In the genomic region with DNA sequence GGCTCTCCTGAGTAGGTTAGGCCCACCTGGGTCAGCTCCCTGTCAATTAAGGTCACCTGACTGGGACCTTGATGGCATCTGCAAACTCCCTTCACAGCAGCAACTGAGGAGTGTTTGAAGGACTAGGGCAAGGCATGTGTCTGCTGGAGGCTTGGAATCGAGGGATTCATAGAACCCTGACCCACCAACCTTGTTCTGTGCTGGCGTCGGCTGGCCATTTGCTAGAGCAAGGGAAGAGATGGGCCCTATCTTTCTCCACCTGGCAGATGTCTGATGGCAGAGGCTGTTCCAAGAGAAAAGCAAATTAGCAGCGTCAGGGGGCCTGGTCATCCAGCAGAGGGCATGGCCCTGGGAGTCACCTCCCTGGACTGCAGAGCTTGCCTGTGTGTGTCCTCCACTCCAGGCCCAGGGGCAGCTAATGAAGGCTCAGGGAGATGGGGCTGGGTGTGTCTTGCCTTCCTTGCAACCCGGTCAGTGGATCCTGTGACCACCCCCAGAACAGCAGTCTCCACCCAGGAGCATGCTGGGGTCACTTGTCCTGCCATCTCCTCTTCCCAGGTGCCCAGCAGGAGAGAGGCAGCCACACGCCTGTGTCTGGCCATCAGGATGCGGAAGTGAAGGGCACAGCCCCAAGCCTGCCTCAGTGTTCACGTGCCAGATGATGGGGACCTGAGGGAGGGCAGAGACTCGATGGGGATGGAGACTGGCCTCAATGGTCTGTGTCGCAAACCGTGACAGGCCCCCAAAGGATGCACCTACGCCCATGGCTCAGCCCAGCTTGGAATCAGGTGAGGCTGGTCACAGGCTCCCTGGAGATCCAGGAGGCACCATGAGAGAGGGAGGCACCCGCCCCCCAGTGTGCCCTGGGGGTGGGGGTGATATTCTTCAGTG, we compare ENCODE assay signal across 21 cellular contexts. TPM values are rescaled to one million over a fixed set of nuclear protein-coding genes. Genes with fewer than 3 reads are reported as not detected.
DNase-seq lines count a peak whose midpoint lies in the region; ATAC-seq and TF ChIP-seq lines count a peak whose summit lies in the region.
"Had no signal": no experiment of that assay in that cellular context is flagged by ENCODE, and none has a peak within 500 bp of the region (broad histone marks: within the 10 kb centered on the region; RNA-seq: fewer than 3 reads in every experiment).

No MANE protein-coding gene starts in this region.

- H3K4me1 Mint-ChIP-seq in activated naive CD8-positive, alpha-beta T cell treated with anti-CD3 and anti-CD28 coated beads, Interleukin-2, amount 10 ng/mL, durations not matched to agents 7 days and 5 days = peaks cover 8% of the 10 kb centered on the region
- H3K4me1 Mint-ChIP-seq in activated naive CD8-positive, alpha-beta T cell treated with anti-CD3 and anti-CD28 coated beads, Interleukin-2, amount 50 U/mL, for 24 hours = peaks cover 13% of the 10 kb centered on the region
- H3K4me1 Mint-ChIP-seq in T-helper 17 cell = peaks cover 12% of the 10 kb centered on the region
- H3K4me1 Mint-ChIP-seq in mesothelial cell of epicardium = peaks cover 3% of the 10 kb centered on the region

- intact Hi-C loops in transverse colon (cut with DNase I; ENCODE audit: low total_unique reads) = no loop called here

- TF ChIP-seq POLR2A in transverse colon (IDR thresholded peaks at IDR 0.05) = no peak

- H3K36me3 Mint-ChIP-seq in activated naive CD8-positive, alpha-beta T cell treated with anti-CD3 and anti-CD28 coated beads, Interleukin-2, amount 10 ng/mL, durations not matched to agents 7 days and 5 days = no peaks in the 10 kb centered on the region
- no peaks in the 10 kb centered on the region for H3K36me3 Mint-ChIP-seq in activated naive CD8-positive, alpha-beta T cell treated with anti-CD3 and anti-CD28 coated beads, Interleukin-2, amount 50 U/mL, for 24 hours (ENCODE audit: low read depth)
- no peaks in the 10 kb centered on the region for H3K36me3 Mint-ChIP-seq in T-helper 17 cell (ENCODE audit: low read depth)
- H3K36me3 Mint-ChIP-seq in mesothelial cell of epicardium = no peaks in the 10 kb centered on the region
- H3K36me3 Mint-ChIP-seq: IgD-negative memory B cell had no signal

- H3K36me3 ChIP-seq in transverse colon = no peaks in the 10 kb centered on the region
- H3K36me3 ChIP-seq: pancreas had no signal

- no peaks in the 10 kb centered on the region for H3K27me3 ChIP-seq in transverse colon
- H3K27me3 ChIP-seq: pancreas had no signal

- TF ChIP-seq CTCF in mesothelial cell of epicardium (IDR thresholded peaks at IDR 0.05; ENCODE audit: unreplicated experiment) = no peak
- no peak for TF ChIP-seq CTCF in transverse colon (IDR thresholded peaks at IDR 0.05)

- TF ChIP-seq EP300 in transverse colon (IDR thresholded peaks at IDR 0.05; ENCODE audit: low read depth) = no peak

- no peaks in the 10 kb centered on the region for H3K4me1 ChIP-seq in transverse colon
- H3K4me1 ChIP-seq: pancreas had no signal

- H3K9me3 Mint-ChIP-seq in activated naive CD8-positive, alpha-beta T cell treated with anti-CD3 and anti-CD28 coated beads, Interleukin-2, amount 10 ng/mL, durations not matched to agents 7 days and 5 days = no peaks in the 10 kb centered on the region
- H3K9me3 Mint-ChIP-seq in activated naive CD8-positive, alpha-beta T cell treated with anti-CD3 and anti-CD28 coated beads, Interleukin-2, amount 50 U/mL, for 24 hours = peaks cover 4% of the 10 kb centered on the region
- no peaks in the 10 kb centered on the region for H3K9me3 Mint-ChIP-seq in mesothelial cell of epicardium
- H3K9me3 Mint-ChIP-seq: CD4-positive, alpha-beta T cell had no signal

- no peak overlapping the region for H3K4me3 ChIP-seq in transverse colon
- H3K4me3 ChIP-seq: pancreas had no signal

- H3K27ac ChIP-seq in transverse colon = no peak overlapping the region
- H3K27ac ChIP-seq: pancreas had no signal

- in situ Hi-C loops in transverse colon (cut with MboI; ENCODE audit: low pct_ligation_motif_present in 1 of 4, low pct_unique_long_range_greater_than_20kb in 1 of 4, low sequenced_read_pairs in 3 of 4) = no loop called here

- ATAC-seq in activated naive CD8-positive, alpha-beta T cell treated with anti-CD3 and anti-CD28 coated beads, Interleukin-2, amount 10 ng/mL, durations not matched to agents 7 days and 5 days (ENCODE audit: low read depth) = no peak
- ATAC-seq in activated naive CD8-positive, alpha-beta T cell treated with anti-CD3 and anti-CD28 coated beads, Interleukin-2, amount 50 U/mL, for 24 hours = no peak
- ATAC-seq in T-helper 17 cell = no peak
- ATAC-seq: pancreas had no signal

- no peaks in the 10 kb centered on the region for H3K9me3 ChIP-seq in T-helper 17 cell (ENCODE audit: control insufficient read depth, low read length, poor library complexity, severe bottlenecking)
- no peaks in the 10 kb centered on the region for H3K9me3 ChIP-seq in transverse colon
- H3K9me3 ChIP-seq: pancreas had no signal

- H3K27me3 Mint-ChIP-seq in activated naive CD8-positive, alpha-beta T cell treated with anti-CD3 and anti-CD28 coated beads, Interleukin-2, amount 10 ng/mL, durations not matched to agents 7 days and 5 days = no peaks in the 10 kb centered on the region
- no peaks in the 10 kb centered on the region for H3K27me3 Mint-ChIP-seq in activated naive CD8-positive, alpha-beta T cell treated with anti-CD3 and anti-CD28 coated beads, Interleukin-2, amount 50 U/mL, for 24 hours
- H3K27me3 Mint-ChIP-seq in T-helper 17 cell (peaks cover 3% of the 10 kb centered on the region), mesothelial cell of epicardium (ENCODE audit: low read depth) (peaks cover 12% of the 10 kb centered on the region)

- no peak overlapping the region for H3K27ac Mint-ChIP-seq in activated naive CD8-positive, alpha-beta T cell treated with anti-CD3 and anti-CD28 coated beads, Interleukin-2, amount 10 ng/mL, durations not matched to agents 7 days and 5 days
- H3K27ac Mint-ChIP-seq in activated naive CD8-positive, alpha-beta T cell treated with anti-CD3 and anti-CD28 coated beads, Interleukin-2, amount 50 U/mL, for 24 hours = no peak overlapping the region
- H3K27ac Mint-ChIP-seq in T-helper 17 cell = peak overlapping the region; percentile 59
- H3K27ac Mint-ChIP-seq in mesothelial cell of epicardium = no peak overlapping the region
- H3K27ac Mint-ChIP-seq: activated T-helper 2 cell treated with anti-CD3 and anti-CD28 coated beads, Interferon-gamma antibody, Interleukin-2, Interleukin-4, amounts not matched to agents 10 μg/mL and 5 μg/mL and 100 μg/mL, durations not matched to agents 14 hours and 24 hours and 36 hours; CD4-positive, alpha-beta T cell; IgD-negative memory B cell had no signal

- peak; percentile 9 for DNase-seq in activated naive CD8-positive, alpha-beta T cell treated with anti-CD3 and anti-CD28 coated beads, Interleukin-2, amount 10 ng/mL, durations not matched to agents 7 days and 5 days
- DNase-seq in activated naive CD8-positive, alpha-beta T cell treated with anti-CD3 and anti-CD28 coated beads, Interleukin-2, amount 50 U/mL, for 24 hours = no peak
- DNase-seq in T-helper 17 cell (no peak), mesothelial cell of epicardium (ENCODE audit: low spot score in 2 of 2, unreplicated experiment in 2 of 2) (peak; percentile 5 to 29), transverse colon (peak; percentile 5), NCI-H446 (lab: John Stamatoyannopoulos, UW) (no peak), NCI-H1092 treated with DMSO at 0.1 percent for 48 hours (lab: John Stamatoyannopoulos, UW) (no peak)
- DNase-seq in stimulated activated CD4-positive, alpha-beta T cell treated with anti-CD3 and anti-CD28 coated beads, Interleukin-12 subunit alpha, Interleukin-12 subunit beta, amount 100 ng/mL, for 4 hours = no peak
- DNase-seq: DMS153; kidney; NCI-H1417 treated with DMSO at 0.1 percent for 48 hours; NCI-H2107; NCI-H510A; stimulated activated CD4-positive, alpha-beta T cell treated with anti-CD3 and anti-CD28 coated beads, Interleukin-1b, Interleukin-23, amount 100 ng/mL, for 48 hours had no signal

- POLR2A ChIA-PET in activated naive CD8-positive, alpha-beta T cell treated with anti-CD3 and anti-CD28 coated beads, Interleukin-2, amount 10 ng/mL, durations not matched to agents 7 days and 5 days (lab: Charles Lee) = no interaction called here

- H3K4me3 Mint-ChIP-seq in activated naive CD8-positive, alpha-beta T cell treated with anti-CD3 and anti-CD28 coated beads, Interleukin-2, amount 10 ng/mL, durations not matched to agents 7 days and 5 days = no peak overlapping the region
- H3K4me3 Mint-ChIP-seq in activated naive CD8-positive, alpha-beta T cell treated with anti-CD3 and anti-CD28 coated beads, Interleukin-2, amount 50 U/mL, for 24 hours = no peak overlapping the region
- no peak overlapping the region for H3K4me3 Mint-ChIP-seq in T-helper 17 cell
- H3K4me3 Mint-ChIP-seq in mesothelial cell of epicardium = no peak overlapping the region
- H3K4me3 Mint-ChIP-seq: CD4-positive, alpha-beta T cell had no signal

- 81% methylated on average over 12 of the region's 13 CpGs; no CpG with 5 or more reads in 1 of the 2 donors for whole genome bisulfite sequencing in transverse colon (ENCODE audit: low coverage in 1 of 2), 2 donors

RNA-seq across cellular contexts. Expression of a gene that starts 53.9 kb away (rescaled TPM):
- total RNA-seq in activated naive CD8-positive, alpha-beta T cell treated with anti-CD3 and anti-CD28 coated beads, Interleukin-2, amount 10 ng/mL, durations not matched to agents 7 days and 5 days = 1 to 10 TPM; 1.1 to 1.4 TPM
- not detected for total RNA-seq in T-helper 17 cell
- total RNA-seq in mesothelial cell of epicardium = 0.16 TPM in 1 of 3 replicates, not detected in the others
- total RNA-seq in transverse colon = not detected
- total RNA-seq: G401, kidney, lung microvascular endothelial cell, temporal lobe had no signal

Comparison
In these comparisons a context has a peak if more than half of its experiments do, and no peak if none do; other contexts are left out.
1. DNase-seq: peak in activated naive CD8-positive, alpha-beta T cell treated with anti-CD3 and anti-CD28 coated beads, Interleukin-2, amount 10 ng/mL, durations not matched to agents 7 days and 5 days (single experiment), mesothelial cell of epicardium (2 of 2) and transverse colon (single experiment); none in activated naive CD8-positive, alpha-beta T cell treated with anti-CD3 and anti-CD28 coated beads, Interleukin-2, amount 50 U/mL, for 24 hours (single experiment), T-helper 17 cell (0 of 3), stimulated activated CD4-positive, alpha-beta T cell treated with anti-CD3 and anti-CD28 coated beads, Interleukin-12 subunit alpha, Interleukin-12 subunit beta, amount 100 ng/mL, for 4 hours (single experiment), NCI-H446 (0 of 2) and NCI-H1092 treated with DMSO at 0.1 percent for 48 hours (single experiment).